Comparison of ENCODE assay signal across 18 cellular contexts in the genomic region with DNA sequence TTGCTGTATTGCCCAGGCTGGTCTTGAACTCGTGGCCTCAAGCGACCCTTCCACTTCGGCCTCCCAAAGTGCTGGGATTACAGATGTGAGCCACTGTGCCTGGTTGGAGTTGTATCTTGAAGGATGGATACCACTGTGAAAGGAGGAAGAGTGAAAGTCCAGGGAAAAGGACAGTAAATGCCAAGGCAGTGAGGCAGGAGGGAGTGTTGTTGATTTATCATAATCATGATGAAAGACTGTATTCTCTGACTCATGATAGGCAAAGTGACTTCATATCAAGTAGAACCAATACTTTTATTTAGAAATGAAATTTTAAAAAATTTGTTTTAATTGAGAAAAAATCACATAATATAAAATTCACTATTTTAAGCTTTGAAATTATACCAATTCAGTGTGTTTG.
DNase-seq lines count a peak whose midpoint lies in the region; ATAC-seq, FAIRE-seq and TF ChIP-seq lines count a peak whose summit lies in the region.
"Had no signal": no experiment of that assay in that cellular context is flagged by ENCODE, and none has a peak within 500 bp of the region (broad histone marks: within the 10 kb centered on the region; RNA-seq: fewer than 3 reads in every experiment).

No MANE protein-coding gene starts in this region.

- H3K4me2 ChIP-seq in GM23248 (ENCODE audit: unreplicated experiment) = no peak overlapping the region
- no peak overlapping the region for H3K4me2 ChIP-seq in SK-N-SH

- no peaks in the 10 kb centered on the region for H3K79me2 ChIP-seq in GM23248 (ENCODE audit: insufficient read depth)
- no peaks in the 10 kb centered on the region for H3K79me2 ChIP-seq in SK-N-SH (ENCODE audit: insufficient read depth)

- TF ChIP-seq CTCF in RWPE2 (IDR thresholded peaks at IDR 0.05; ENCODE audit: poor library complexity, severe bottlenecking) (no peak), fibroblast of mammary gland (conservative IDR thresholded peaks at IDR 0.05; ENCODE audit: control insufficient read depth, insufficient read depth, low read depth, low read length) (no peak), SK-N-SH (IDR thresholded peaks at IDR 0.05) (no peak)

- H4K20me1 ChIP-seq in GM23248 (ENCODE audit: insufficient read depth) = no peaks in the 10 kb centered on the region
- no peaks in the 10 kb centered on the region for H4K20me1 ChIP-seq in SK-N-SH (ENCODE audit: insufficient read depth)

- TF ChIP-seq RAD21 in SK-N-SH (IDR thresholded peaks at IDR 0.05; ENCODE audit: low read length) = no peak

- TF ChIP-seq EP300 in SK-N-SH (IDR thresholded peaks at IDR 0.05; ENCODE audit: borderline replicate concordance in 1 of 2, low read depth in 1 of 2, low read length in 1 of 2) = no peak

- peak; percentile 25 for DNase-seq in GM23248
- no peak for DNase-seq in RWPE2 (ENCODE audit: low spot score)
- DNase-seq in fibroblast of mammary gland (ENCODE audit: low read depth) = peak; percentile 26
- DNase-seq in small intestine = peak; percentile 27
- DNase-seq in stimulated activated CD4-positive, alpha-beta T cell treated with anti-CD3 and anti-CD28 coated beads, Interleukin-4, amount 100 ng/mL, for 4 hours = no peak
- DNase-seq in SK-N-SH = no peak
- DNase-seq: C1 segment of cervical spinal cord; NCI-H1092 treated with DMSO at 0.1 percent for 48 hours; NCI-H2081; NCI-H2171 treated with DMSO at 0.1 percent for 48 hours; NK-92 treated with Interleukin-12 subunit alpha and Interleukin-12 subunit beta, amount 100 ng/mL, for 24 hours; Right ventricle myocardium superior had no signal

- in situ Hi-C loops in GM23248 (cut with MboI) = loop anchor here (25.0 kb wide), 1 partner anchor 1004 kb away; the partner anchor contains the start of gene TMEM200C

- H3K36me3 ChIP-seq in GM23248 (ENCODE audit: low read depth) (no peaks in the 10 kb centered on the region), RWPE2 (ENCODE audit: low read depth) (no peaks in the 10 kb centered on the region), small intestine (ENCODE audit: control insufficient read depth in 2 of 2, insufficient read depth in 2 of 2, low read length in 2 of 2) (no peaks in the 10 kb centered on the region), SK-N-SH (replicated peaks in 1 of 2; ENCODE audit: control insufficient read depth in 1 of 2, insufficient read depth in 2 of 2, low read length in 1 of 2) (no peaks in the 10 kb centered on the region)

- CTCF ChIA-PET in SK-N-SH (lab: Yijun Ruan, JAX) = interaction anchor here (1.0 to 3.5 kb wide), 5 partner anchors 17 to 1013 kb away, joined by 3 to 24 read pairs (median 7); no protein-coding TSS in a partner anchor

- ATAC-seq in RWPE2 (ENCODE audit: low read depth) = peak; percentile 31; the same call in 1 of the 3 replicates
- ATAC-seq in GM18517 (IDR thresholded peaks at IDR 0.05; ENCODE audit: unreplicated experiment) = no peak
- ATAC-seq: HCT116, K562 had no signal

- H3K27ac ChIP-seq in GM23248 = no peak overlapping the region
- H3K27ac ChIP-seq in RWPE2 (ENCODE audit: poor library complexity, severe bottlenecking) = no peak overlapping the region
- H3K27ac ChIP-seq in small intestine (ENCODE audit: low read depth in 1 of 2, low read length in 1 of 2) = no peak overlapping the region
- no peak overlapping the region for H3K27ac ChIP-seq in SK-N-SH (ENCODE audit: low read depth in 2 of 2, low read length in 1 of 2)
- H3K27ac ChIP-seq: SK-N-MC had no signal

- 80 to 91% methylated on average over 3 of the region's 3 CpGs for WGBS in GM23248 (ENCODE audit: low coverage in 1 of 2, low lambda C conversion rate in 2 of 2, missing lambda C conversion rate in 2 of 2), 2 experiments
- WGBS in small intestine, 3 donors = 93 to 95% (median 94%) methylated on average over 3 of the region's 3 CpGs
- 78% methylated on average over 3 of the region's 3 CpGs for WGBS in SK-N-SH (ENCODE audit: low lambda C conversion rate)

- no peaks in the 10 kb centered on the region for H3K4me1 ChIP-seq in GM23248 (ENCODE audit: insufficient read depth)
- no peaks in the 10 kb centered on the region for H3K4me1 ChIP-seq in RWPE2 (ENCODE audit: insufficient read depth, poor library complexity, severe bottlenecking)
- H3K4me1 ChIP-seq in small intestine (ENCODE audit: control insufficient read depth in 2 of 2, insufficient read depth in 1 of 2, low read depth in 1 of 2, low read length in 1 of 2) = no peaks in the 10 kb centered on the region
- H3K4me1 ChIP-seq in SK-N-SH (ENCODE audit: control insufficient read depth in 1 of 2, insufficient read depth in 2 of 2, low read depth in 1 of 2, low read length in 1 of 2) = no peaks in the 10 kb centered on the region; a peak in 1 of 4 replicates

- H3K9me3 ChIP-seq in GM23248 (ENCODE audit: low read depth) (no peaks in the 10 kb centered on the region), RWPE2 (ENCODE audit: severe bottlenecking) (no peaks in the 10 kb centered on the region), small intestine (ENCODE audit: control insufficient read depth, low read depth) (no peaks in the 10 kb centered on the region), SK-N-SH (no peaks in the 10 kb centered on the region)

- no peaks in the 10 kb centered on the region for H3K9me2 ChIP-seq in GM23248 (ENCODE audit: insufficient read depth)
- H3K9me2 ChIP-seq in SK-N-SH = no peaks in the 10 kb centered on the region

- H3F3A ChIP-seq in GM23248 (ENCODE audit: insufficient read depth) = no peaks in the 10 kb centered on the region
- no peaks in the 10 kb centered on the region for H3F3A ChIP-seq in SK-N-SH (replicated peaks; ENCODE audit: insufficient read depth)

- H3K27me3 ChIP-seq in GM23248 (replicated peaks; ENCODE audit: insufficient read depth) (peaks cover 15% of the 10 kb centered on the region; the same call in 1 of the 2 replicates), RWPE2 (ENCODE audit: insufficient read depth, poor library complexity, severe bottlenecking) (no peaks in the 10 kb centered on the region), small intestine (ENCODE audit: control insufficient read depth in 2 of 2, insufficient read depth in 2 of 2, low read length in 2 of 2) (no peaks in the 10 kb centered on the region), SK-N-SH (ENCODE audit: insufficient read depth) (no peaks in the 10 kb centered on the region)

- no peak for FAIRE-seq in small intestine (lab: Jason Lieb, UNC)
- FAIRE-seq: D721Med, K562, RCC 7860 had no signal

- H2AFZ ChIP-seq in GM23248 = no peak overlapping the region
- no peak overlapping the region for H2AFZ ChIP-seq in SK-N-SH (ENCODE audit: low read depth)

- H3K9ac ChIP-seq in GM23248 (no peak overlapping the region), SK-N-SH (no peak overlapping the region)

- POLR2A ChIA-PET in SK-N-SH (lab: Yijun Ruan, JAX) = no interaction called here

- H3K4me3 ChIP-seq in GM23248 (no peak overlapping the region), RWPE2 (ENCODE audit: severe bottlenecking) (no peak overlapping the region), fibroblast of mammary gland (ENCODE audit: control insufficient read depth, low read depth, low read length) (no peak overlapping the region), small intestine (ENCODE audit: low read depth in 1 of 2, low read length in 2 of 2) (no peak overlapping the region), SK-N-SH (ENCODE audit: low read depth in 2 of 2, low read length in 1 of 2) (no peak overlapping the region)
- H3K4me3 ChIP-seq: K562, SK-N-MC had no signal

TF ChIP-seq in SK-N-SH, 30 proteins besides CTCF, POLR2A, EP300 and RAD21:
- TF ChIP-seq TAF1 (IDR thresholded peaks at IDR 0.05; ENCODE audit: borderline replicate concordance, low read depth, low read length) (no peak), SIN3A (IDR thresholded peaks at IDR 0.05; ENCODE audit: borderline replicate concordance, low read depth, low read length) (no peak), MEF2A (IDR thresholded peaks at IDR 0.05; ENCODE audit: borderline replicate concordance, low read depth) (no peak), TCF12 (IDR thresholded peaks at IDR 0.05) (no peak), CHD2 (IDR thresholded peaks at IDR 0.05; ENCODE audit: low read length, partially characterized antibody) (no peak), RCOR1 (IDR thresholded peaks at IDR 0.05; ENCODE audit: low read length) (no peak), FOXJ3 (CRISPR knock-in tag; IDR thresholded peaks at IDR 0.05) (no peak), MAX (IDR thresholded peaks at IDR 0.05; ENCODE audit: low read depth) (no peak), ELF1 (IDR thresholded peaks at IDR 0.05) (no peak), JUND (IDR thresholded peaks at IDR 0.05) (no peak), EZH2phosphoT487 (IDR thresholded peaks at IDR 0.05; ENCODE audit: borderline replicate concordance, low read depth) (no peak), GABPA (IDR thresholded peaks at IDR 0.05; ENCODE audit: low read depth) (no peak), MXI1 (IDR thresholded peaks at IDR 0.05; ENCODE audit: low read depth, low read length) (no peak), FOSL2 (IDR thresholded peaks at IDR 0.05; ENCODE audit: borderline replicate concordance, low read depth) (no peak), YY1 (IDR thresholded peaks at IDR 0.05; ENCODE audit: low read depth) (no peak)
- TF ChIP-seq, protein P1, sequence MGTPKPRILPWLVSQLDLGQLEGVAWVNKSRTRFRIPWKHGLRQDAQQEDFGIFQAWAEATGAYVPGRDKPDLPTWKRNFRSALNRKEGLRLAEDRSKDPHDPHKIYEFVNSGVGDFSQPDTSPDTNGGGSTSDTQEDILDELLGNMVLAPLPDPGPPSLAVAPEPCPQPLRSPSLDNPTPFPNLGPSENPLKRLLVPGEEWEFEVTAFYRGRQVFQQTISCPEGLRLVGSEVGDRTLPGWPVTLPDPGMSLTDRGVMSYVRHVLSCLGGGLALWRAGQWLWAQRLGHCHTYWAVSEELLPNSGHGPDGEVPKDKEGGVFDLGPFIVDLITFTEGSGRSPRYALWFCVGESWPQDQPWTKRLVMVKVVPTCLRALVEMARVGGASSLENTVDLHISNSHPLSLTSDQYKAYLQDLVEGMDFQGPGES (IDR thresholded peaks at IDR 0.05; ENCODE audit: low read depth, low read length) = no peak
TF ChIP-seq in SK-N-SH: peak in this region for 0.

Comparison
In these comparisons a context has a peak if more than half of its experiments do, and no peak if none do; other contexts are left out.
1. DNase-seq: peak in GM23248 (single experiment), fibroblast of mammary gland (single experiment) and small intestine (single experiment); none in RWPE2 (single experiment), stimulated activated CD4-positive, alpha-beta T cell treated with anti-CD3 and anti-CD28 coated beads, Interleukin-4, amount 100 ng/mL, for 4 hours (0 of 2) and SK-N-SH (single experiment).